Comparison of ENCODE assay signal across 20 cellular contexts in the genomic region with DNA sequence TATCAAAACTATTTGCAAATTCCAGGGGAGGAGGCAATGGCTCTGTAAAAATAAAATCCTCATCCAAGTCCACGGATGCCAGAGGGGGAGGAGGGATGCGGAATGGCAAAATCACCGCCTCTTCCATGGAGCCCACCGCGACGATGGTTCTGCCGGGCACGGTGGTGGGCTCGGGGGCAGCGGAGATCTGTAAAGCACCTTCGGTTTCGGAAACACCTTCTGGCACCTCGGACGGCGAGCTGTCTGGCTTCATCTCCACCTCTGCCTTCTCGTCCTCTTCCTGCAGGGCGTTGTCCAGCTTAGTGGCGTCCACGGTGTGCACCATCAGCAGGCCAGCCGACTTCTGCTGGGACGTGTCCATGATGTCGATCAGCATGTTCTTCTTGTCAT.
"Had no signal": no experiment of that assay in that cellular context is flagged by ENCODE, and none has a peak within 500 bp of the region (broad histone marks: within the 10 kb centered on the region; RNA-seq: fewer than 3 reads in every experiment).

No MANE protein-coding gene starts in this region.

- ATAC-seq: esophagus mucosa, gastrocnemius medialis, heart left ventricle, left cardiac atrium, left lung, left ventricle myocardium superior, lower lobe of right lung, mucosa of descending colon had no signal

- H3K9me3 ChIP-seq: colonic mucosa, gastrocnemius medialis, lower lobe of right lung had no signal

- H3K36me3 ChIP-seq: colonic mucosa, esophagus squamous epithelium, gastrocnemius medialis, heart left ventricle, left lung, lower lobe of right lung had no signal

- H3K4me1 ChIP-seq: colonic mucosa, esophagus squamous epithelium had no signal

- H3K4me3 Mint-ChIP-seq: dendritic cell treated with granulocyte-macrophage colony-stimulating factor and Interleukin-4, amounts not matched to agents 40 ng/mL and 50 ng/mL, for 4 days; mesothelial cell of epicardium had no signal

- H3K36me3 Mint-ChIP-seq: mesothelial cell of epicardium had no signal

- H3K27ac ChIP-seq: colonic mucosa, epithelial cell of prostate, esophagus squamous epithelium, gastrocnemius medialis, heart left ventricle, left lung, lower lobe of right lung had no signal

- H3K27ac Mint-ChIP-seq: dendritic cell treated with granulocyte-macrophage colony-stimulating factor and Interleukin-4, amounts not matched to agents 40 ng/mL and 50 ng/mL, for 4 days; mesothelial cell of epicardium had no signal

- DNase-seq: colonic mucosa; cortex of kidney; effector CD8-positive, alpha-beta T cell; erythroblast; esophagus squamous epithelium; foreskin fibroblast; foreskin melanocyte; gastrocnemius medialis; heart left ventricle; hippocampal formation; left cardiac atrium; left lung; left ventricle myocardium superior; lower lobe of right lung; mesenchymal stem cell had no signal

- H3K4me3 ChIP-seq: colonic mucosa, esophagus squamous epithelium, gastrocnemius medialis, heart left ventricle, left lung, lower lobe of right lung, mucosa of descending colon had no signal

- H3K27me3 ChIP-seq: colonic mucosa, esophagus squamous epithelium, gastrocnemius medialis, heart left ventricle, left lung had no signal
